ENCODE assay signal across 1 cellular context in genomic region chr1:234875328-234875952, GRCh38.
A peak's percentile ranks its signal among the peaks of the same experiment; 100 is the strongest.
TF ChIP-seq lines count a peak whose summit lies in the region.

No MANE protein-coding gene starts in this region.

TF ChIP-seq in HepG2, 621 proteins besides CTCF, POLR2A, EP300 and RAD21 (continued from another document and continues in another):
- TF ChIP-seq, protein P1, sequence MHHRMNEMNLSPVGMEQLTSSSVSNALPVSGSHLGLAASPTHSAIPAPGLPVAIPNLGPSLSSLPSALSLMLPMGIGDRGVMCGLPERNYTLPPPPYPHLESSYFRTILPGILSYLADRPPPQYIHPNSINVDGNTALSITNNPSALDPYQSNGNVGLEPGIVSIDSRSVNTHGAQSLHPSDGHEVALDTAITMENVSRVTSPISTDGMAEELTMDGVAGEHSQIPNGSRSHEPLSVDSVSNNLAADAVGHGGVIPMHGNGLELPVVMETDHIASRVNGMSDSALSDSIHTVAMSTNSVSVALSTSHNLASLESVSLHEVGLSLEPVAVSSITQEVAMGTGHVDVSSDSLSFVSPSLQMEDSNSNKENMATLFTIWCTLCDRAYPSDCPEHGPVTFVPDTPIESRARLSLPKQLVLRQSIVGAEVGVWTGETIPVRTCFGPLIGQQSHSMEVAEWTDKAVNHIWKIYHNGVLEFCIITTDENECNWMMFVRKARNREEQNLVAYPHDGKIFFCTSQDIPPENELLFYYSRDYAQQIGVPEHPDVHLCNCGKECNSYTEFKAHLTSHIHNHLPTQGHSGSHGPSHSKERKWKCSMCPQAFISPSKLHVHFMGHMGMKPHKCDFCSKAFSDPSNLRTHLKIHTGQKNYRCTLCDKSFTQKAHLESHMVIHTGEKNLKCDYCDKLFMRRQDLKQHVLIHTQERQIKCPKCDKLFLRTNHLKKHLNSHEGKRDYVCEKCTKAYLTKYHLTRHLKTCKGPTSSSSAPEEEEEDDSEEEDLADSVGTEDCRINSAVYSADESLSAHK (CRISPR knock-in tag; IDR thresholded peaks at IDR 0.05; ENCODE audit: borderline replicate concordance), result no peak
- no peak; the same call in 1 of the 2 replicates for TF ChIP-seq TBX3 (IDR thresholded peaks at IDR 0.05; ENCODE audit: borderline replicate concordance)
- TF ChIP-seq HINFP (CRISPR knock-in tag; IDR thresholded peaks at IDR 0.05; ENCODE audit: low read depth), result peak; percentile 27; the same call in 1 of the 2 replicates
- TF ChIP-seq SATB2 (CRISPR knock-in tag; IDR thresholded peaks at IDR 0.05), result no peak
- TF ChIP-seq ZNF75D (CRISPR knock-in tag; IDR thresholded peaks at IDR 0.05; ENCODE audit: borderline replicate concordance), result peak; percentile 66; the same call in 1 of the 2 replicates
- TF ChIP-seq ZBTB2 (CRISPR knock-in tag; IDR thresholded peaks at IDR 0.05; ENCODE audit: low read depth), result no peak
- peak; percentile 41; the same call in 1 of the 2 replicates for TF ChIP-seq SRY (CRISPR knock-in tag; IDR thresholded peaks at IDR 0.05)
- peak; percentile 69; the same call in 1 of the 2 replicates for TF ChIP-seq HHEX (CRISPR knock-in tag; IDR thresholded peaks at IDR 0.05)
- 0 out of 2 replicates have a peak, but pooled peaks have one; percentile 32 for TF ChIP-seq NFIC (IDR thresholded peaks at IDR 0.05; ENCODE audit: low read length)
- TF ChIP-seq, protein P2, sequence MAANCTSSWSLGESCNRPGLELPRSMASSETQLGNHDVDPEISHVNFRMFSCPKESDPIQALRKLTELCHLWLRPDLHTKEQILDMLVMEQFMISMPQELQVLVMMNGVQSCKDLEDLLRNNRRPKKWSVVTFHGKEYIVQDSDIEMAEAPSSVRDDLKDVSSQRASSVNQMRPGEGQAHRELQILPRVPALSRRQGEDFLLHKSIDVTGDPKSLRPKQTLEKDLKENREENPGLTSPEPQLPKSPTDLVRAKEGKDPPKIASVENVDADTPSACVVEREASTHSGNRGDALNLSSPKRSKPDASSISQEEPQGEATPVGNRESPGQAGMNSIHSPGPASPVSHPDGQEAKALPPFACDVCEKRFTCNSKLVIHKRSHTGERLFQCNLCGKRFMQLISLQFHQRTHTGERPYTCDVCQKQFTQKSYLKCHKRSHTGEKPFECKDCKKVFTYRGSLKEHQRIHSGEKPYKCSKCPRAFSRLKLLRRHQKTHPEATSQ (CRISPR knock-in tag; IDR thresholded peaks at IDR 0.05; ENCODE audit: borderline replicate concordance), result no peak
- TF ChIP-seq HES4 (CRISPR knock-in tag; IDR thresholded peaks at IDR 0.05; ENCODE audit: borderline replicate concordance), result no peak; the same call in 1 of the 2 replicates
- peak; percentile 28 for TF ChIP-seq TBL1XR1 (IDR thresholded peaks at IDR 0.05; ENCODE audit: borderline replicate concordance, low read length, partially characterized antibody)
- peak; percentile 47 for TF ChIP-seq ZGPAT (CRISPR knock-in tag; IDR thresholded peaks at IDR 0.05)
- no peak for TF ChIP-seq BRF2 (CRISPR knock-in tag; IDR thresholded peaks at IDR 0.05)
- peak; percentile 36; the same call in 1 of the 2 replicates for TF ChIP-seq AHR (CRISPR knock-in tag; IDR thresholded peaks at IDR 0.05)
- TF ChIP-seq ZBTB33 (CRISPR knock-in tag; IDR thresholded peaks at IDR 0.05), result peak; percentile 43
- peak; percentile 52; the same call in 1 of the 2 replicates for TF ChIP-seq ZNF264 (CRISPR knock-in tag; IDR thresholded peaks at IDR 0.05)
- TF ChIP-seq ZBTB34 (CRISPR knock-in tag; IDR thresholded peaks at IDR 0.05), result peak; percentile 68
- TF ChIP-seq FOXO4 (CRISPR knock-in tag; conservative IDR thresholded peaks at IDR 0.05), result no peak
- TF ChIP-seq TRAFD1 (CRISPR knock-in tag; IDR thresholded peaks at IDR 0.05; ENCODE audit: borderline replicate concordance), result no peak
- TF ChIP-seq, protein P3, sequence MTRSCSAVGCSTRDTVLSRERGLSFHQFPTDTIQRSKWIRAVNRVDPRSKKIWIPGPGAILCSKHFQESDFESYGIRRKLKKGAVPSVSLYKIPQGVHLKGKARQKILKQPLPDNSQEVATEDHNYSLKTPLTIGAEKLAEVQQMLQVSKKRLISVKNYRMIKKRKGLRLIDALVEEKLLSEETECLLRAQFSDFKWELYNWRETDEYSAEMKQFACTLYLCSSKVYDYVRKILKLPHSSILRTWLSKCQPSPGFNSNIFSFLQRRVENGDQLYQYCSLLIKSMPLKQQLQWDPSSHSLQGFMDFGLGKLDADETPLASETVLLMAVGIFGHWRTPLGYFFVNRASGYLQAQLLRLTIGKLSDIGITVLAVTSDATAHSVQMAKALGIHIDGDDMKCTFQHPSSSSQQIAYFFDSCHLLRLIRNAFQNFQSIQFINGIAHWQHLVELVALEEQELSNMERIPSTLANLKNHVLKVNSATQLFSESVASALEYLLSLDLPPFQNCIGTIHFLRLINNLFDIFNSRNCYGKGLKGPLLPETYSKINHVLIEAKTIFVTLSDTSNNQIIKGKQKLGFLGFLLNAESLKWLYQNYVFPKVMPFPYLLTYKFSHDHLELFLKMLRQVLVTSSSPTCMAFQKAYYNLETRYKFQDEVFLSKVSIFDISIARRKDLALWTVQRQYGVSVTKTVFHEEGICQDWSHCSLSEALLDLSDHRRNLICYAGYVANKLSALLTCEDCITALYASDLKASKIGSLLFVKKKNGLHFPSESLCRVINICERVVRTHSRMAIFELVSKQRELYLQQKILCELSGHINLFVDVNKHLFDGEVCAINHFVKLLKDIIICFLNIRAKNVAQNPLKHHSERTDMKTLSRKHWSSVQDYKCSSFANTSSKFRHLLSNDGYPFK (CRISPR knock-in tag; IDR thresholded peaks at IDR 0.05; ENCODE audit: borderline replicate concordance), result 0 out of 2 replicates have a peak, but pooled peaks have one; percentile 19
- no peak for TF ChIP-seq SNRNP70 (IDR thresholded peaks at IDR 0.05; ENCODE audit: low read depth, low read length)
- TF ChIP-seq ZNF7 (CRISPR knock-in tag; IDR thresholded peaks at IDR 0.05), result no peak
- TF ChIP-seq SMARCE1 (IDR thresholded peaks at IDR 0.05; ENCODE audit: borderline replicate concordance), result no peak
- peak; percentile 75; the same call in 1 of the 2 replicates for TF ChIP-seq ZSCAN9 (CRISPR knock-in tag; IDR thresholded peaks at IDR 0.05; ENCODE audit: borderline replicate concordance)
- TF ChIP-seq ZNF589 (CRISPR knock-in tag; conservative IDR thresholded peaks at IDR 0.05), result peak; percentile 18; the same call in 1 of the 2 replicates
- no peak for TF ChIP-seq ZNF841 (CRISPR knock-in tag; IDR thresholded peaks at IDR 0.05; ENCODE audit: borderline replicate concordance)
- peak; percentile 17; the same call in 1 of the 2 replicates for TF ChIP-seq CBX5 (CRISPR knock-in tag; IDR thresholded peaks at IDR 0.05; ENCODE audit: borderline replicate concordance)
- no peak for TF ChIP-seq GTF3A (CRISPR knock-in tag; conservative IDR thresholded peaks at IDR 0.05)
- peak; percentile 65; the same call in 1 of the 2 replicates for TF ChIP-seq NFKBIZ (CRISPR knock-in tag; IDR thresholded peaks at IDR 0.05)
- TF ChIP-seq ISL2 (CRISPR knock-in tag; IDR thresholded peaks at IDR 0.05), result peak; percentile 86
- TF ChIP-seq CAMTA2 (CRISPR knock-in tag; IDR thresholded peaks at IDR 0.05; ENCODE audit: borderline replicate concordance), result no peak
- peak; percentile 78; the same call in 1 of the 2 replicates for TF ChIP-seq ZNF124 (CRISPR knock-in tag; IDR thresholded peaks at IDR 0.05)
- peak; percentile 70; the same call in 1 of the 2 replicates for TF ChIP-seq HDAC1 (CRISPR knock-in tag; IDR thresholded peaks at IDR 0.05)
- TF ChIP-seq ARNT2 (CRISPR knock-in tag; IDR thresholded peaks at IDR 0.05; ENCODE audit: low read depth), result no peak; the same call in 1 of the 2 replicates
- TF ChIP-seq ZNF260 (CRISPR knock-in tag; IDR thresholded peaks at IDR 0.05; ENCODE audit: borderline replicate concordance, low read depth), result no peak
- TF ChIP-seq TFAP4 (IDR thresholded peaks at IDR 0.05; ENCODE audit: borderline replicate concordance, low read depth), result peak; percentile 86
